In the genomic region with DNA sequence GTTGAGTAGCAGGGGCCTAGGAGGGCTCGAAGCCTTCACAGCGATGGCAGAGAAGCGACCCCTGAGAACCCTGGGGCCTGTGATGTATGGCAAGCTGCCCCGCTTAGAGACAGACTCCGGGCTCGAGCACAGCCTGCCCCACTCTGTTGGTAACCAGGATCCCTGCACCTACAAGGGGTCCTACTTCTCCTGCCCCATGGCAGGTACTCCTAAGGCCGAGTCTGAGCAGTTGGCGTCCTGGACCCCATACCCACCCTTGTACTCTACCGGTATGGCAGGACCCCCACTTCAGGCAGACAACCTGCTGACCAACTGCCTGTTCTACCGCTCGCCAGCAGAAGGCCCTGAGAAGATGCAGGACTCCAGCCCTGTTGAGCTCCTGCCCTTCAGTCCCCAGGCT, we compare ENCODE assay signal across 1 cellular context.
TF ChIP-seq lines count a peak whose summit lies in the region.

No MANE protein-coding gene starts in this region.

TF ChIP-seq in GM12878, 131 proteins besides CTCF, POLR2A, EP300 and RAD21:
- TF ChIP-seq SMAD5 (IDR thresholded peaks at IDR 0.05; ENCODE audit: low read depth) (0 out of 2 replicates have a peak, but pooled peaks have one; percentile 33), ZNF207 (IDR thresholded peaks at IDR 0.05; ENCODE audit: borderline replicate concordance) (no peak)
